11 cellular contexts compared by ENCODE assay signal in the genomic region with DNA sequence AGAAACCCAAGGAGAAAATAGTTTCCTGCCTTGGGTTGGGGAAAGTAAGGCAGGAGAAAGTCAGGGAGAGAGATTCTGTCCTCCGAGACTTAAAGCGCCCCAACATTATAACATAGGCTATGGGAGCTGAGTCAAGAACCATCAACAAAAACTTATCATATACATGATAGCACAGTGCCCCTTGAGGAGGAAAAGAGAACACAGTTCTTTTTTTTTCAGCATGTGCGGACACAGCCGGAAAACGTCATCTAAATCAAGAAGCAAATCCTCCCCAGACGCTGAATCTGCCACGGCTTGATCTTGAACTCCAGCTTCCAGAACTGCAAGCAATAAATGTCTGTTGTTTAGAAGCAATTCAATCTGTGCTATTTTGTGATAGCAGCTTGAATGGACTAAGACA.
DNase-seq lines count a peak whose midpoint lies in the region; ATAC-seq and TF ChIP-seq lines count a peak whose summit lies in the region.
"Had no signal": no experiment of that assay in that cellular context is flagged by ENCODE, and none has a peak within 500 bp of the region (broad histone marks: within the 10 kb centered on the region; RNA-seq: fewer than 3 reads in every experiment).

No MANE protein-coding gene starts in this region.

- TF ChIP-seq POLR2A in transverse colon (IDR thresholded peaks at IDR 0.05): no peak

- peak in 1 of 5 experiments; percentile 5 for TF ChIP-seq CTCF in transverse colon (IDR thresholded peaks at IDR 0.05)

- no peaks in the 10 kb centered on the region for H3K9me3 ChIP-seq in transverse colon
- H3K9me3 ChIP-seq: sigmoid colon had no signal

- H3K27me3 ChIP-seq in transverse colon: no peaks in the 10 kb centered on the region
- H3K27me3 ChIP-seq: sigmoid colon had no signal

- H3K4me1 ChIP-seq in transverse colon: no peaks in the 10 kb centered on the region
- H3K4me1 ChIP-seq: sigmoid colon had no signal

- 31 to 70% methylated on average over 2 to 7 of the region's 7 CpGs for WGBS in transverse colon (ENCODE audit: low coverage in 1 of 2), 2 donors

- H3K4me3 ChIP-seq in transverse colon: no peak overlapping the region
- H3K4me3 ChIP-seq: sigmoid colon had no signal

- in situ Hi-C loops in transverse colon (cut with MboI; ENCODE audit: low pct_ligation_motif_present in 1 of 4, low pct_unique_long_range_greater_than_20kb in 1 of 4, low sequenced_read_pairs in 3 of 4): no loop called here

- no peak for TF ChIP-seq EP300 in transverse colon (IDR thresholded peaks at IDR 0.05; ENCODE audit: low read depth)

- peak; percentile 55 for ATAC-seq in HG03342 (IDR thresholded peaks at IDR 0.05; ENCODE audit: unreplicated experiment)
- ATAC-seq: esophagus mucosa had no signal

- H3K36me3 ChIP-seq in transverse colon: no peaks in the 10 kb centered on the region
- H3K36me3 ChIP-seq: sigmoid colon had no signal

- no peak overlapping the region for H3K27ac ChIP-seq in transverse colon
- no peak overlapping the region for H3K27ac ChIP-seq in caudate nucleus (ENCODE audit: low read depth, low read length)
- H3K27ac ChIP-seq: sigmoid colon had no signal

- peak; percentile 43 for DNase-seq in ELF-1 (ENCODE audit: low read depth, low spot score)
- DNase-seq in RKO (ENCODE audit: low spot score): peak; percentile 73
- DNase-seq in left kidney (ENCODE audit: low read depth, low spot score): peak; percentile 66
- DNase-seq in transverse colon: no peak
- no peak for DNase-seq in DMS114 treated with DMSO at 0.1 percent for 48 hours (lab: John Stamatoyannopoulos, UW; ENCODE audit: unreplicated experiment)
- DNase-seq in SHP77 treated with DMSO at 0.1 percent for 48 hours (lab: John Stamatoyannopoulos, UW): no peak
- no peak for DNase-seq in caudate nucleus (lab: John Stamatoyannopoulos, UW)
- DNase-seq: activated CD8-positive, alpha-beta memory T cell treated with anti-CD3 and anti-CD28 coated beads for 24 hours; sigmoid colon had no signal

- intact Hi-C loops in transverse colon (cut with DNase I; ENCODE audit: low total_unique reads): no loop called here

Comparison
In these comparisons a context has a peak if more than half of its experiments do, and no peak if none do; other contexts are left out.
1. DNase-seq: peak in ELF-1 (single experiment), RKO (single experiment) and left kidney (single experiment); none in transverse colon (single experiment), DMS114 treated with DMSO at 0.1 percent for 48 hours (single experiment), SHP77 treated with DMSO at 0.1 percent for 48 hours (single experiment) and caudate nucleus (0 of 61).